ENCODE assay signal across 28 cellular contexts in genomic region chr5:72243706-72244105, GRCh38.
DNase-seq lines count a peak whose midpoint lies in the region; ATAC-seq, FAIRE-seq and TF ChIP-seq lines count a peak whose summit lies in the region.
"Had no signal": no experiment of that assay in that cellular context is flagged by ENCODE, and none has a peak within 500 bp of the region (broad histone marks: within the 10 kb centered on the region; RNA-seq: fewer than 3 reads in every experiment).

No MANE protein-coding gene starts in this region.

- H3K27me3 Mint-ChIP-seq in GM23338 (ENCODE audit: insufficient read depth, low read depth, poor library complexity), result peaks cover 3% of the 10 kb centered on the region

- intact Hi-C loops in ascending aorta (cut with DNase I), result no loop called here

- ATAC-seq in GM23338 (no peak), HG03378 (IDR thresholded peaks at IDR 0.05; ENCODE audit: unreplicated experiment) (no peak), GM21423 (IDR thresholded peaks at IDR 0.05; ENCODE audit: unreplicated experiment) (no peak)
- ATAC-seq: CD8-positive, alpha-beta T cell; HepG2; Panc1; SK-N-SH treated with all-trans-retinoic acid at 6 μM for 48 hours had no signal

- H3K4me1 ChIP-seq in GM23338 (ENCODE audit: insufficient read depth) (peaks cover 39% of the 10 kb centered on the region), ascending aorta (peaks cover 30 to 47% of the 10 kb centered on the region in 2 donors)

- H3K4me3 ChIP-seq in GM23338, result no peak overlapping the region
- no peak overlapping the region for H3K4me3 ChIP-seq in ascending aorta
- H3K4me3 ChIP-seq: BLaER1 treated with 17β-estradiol and CSF1 and Interleukin-3, amounts not matched to agents 10 nM and 100 nM had no signal

- H3K9me3 Mint-ChIP-seq in GM23338, result no peaks in the 10 kb centered on the region
- H3K9me3 Mint-ChIP-seq: CD8-positive, alpha-beta T cell had no signal

- no peaks in the 10 kb centered on the region for H3K27me3 ChIP-seq in GM23338 (ENCODE audit: insufficient read depth)
- H3K27me3 ChIP-seq in ascending aorta, result no peaks in the 10 kb centered on the region
- H3K27me3 ChIP-seq: BLaER1 treated with 17β-estradiol and CSF1 and Interleukin-3, amounts not matched to agents 10 nM and 100 nM had no signal

- DNase-seq in GM23338 (ENCODE audit: low spot score), result no peak
- DNase-seq in ascending aorta (ENCODE audit: low spot score in 2 of 2), result no peak
- DNase-seq in substantia nigra (lab: John Stamatoyannopoulos, UW), result no peak
- no peak for DNase-seq in globus pallidus (ENCODE audit: low spot score)
- no peak for DNase-seq in effector CD4-positive, alpha-beta T cell
- DNase-seq: CD8-positive, alpha-beta T cell; DMS153; H7; KBM-7; NCI-H1092 treated with DMSO at 0.1 percent for 48 hours; NCI-H1436 treated with DMSO at 0.1 percent for 48 hours; NCI-H1930; NCI-H2227 treated with DMSO at 0.1 percent for 48 hours; NCI-H510A treated with DMSO at 0.1 percent for 48 hours; NCI-H774; NK-92 treated with Interleukin-12 subunit alpha and Interleukin-12 subunit beta, amount 100 ng/mL, for 24 hours; SIG-M5 had no signal

- H3K27ac ChIP-seq in GM23338 (ENCODE audit: low read depth) (peak overlapping the region; percentile 58), ascending aorta (peak overlapping the region; percentile 79 to 84), substantia nigra (ENCODE audit: low read depth, low read length, poor library complexity, severe bottlenecking) (peak overlapping the region; percentile 92)
- H3K27ac ChIP-seq: 22Rv1; BLaER1 treated with 17β-estradiol and CSF1 and Interleukin-3, amounts not matched to agents 10 nM and 100 nM; HL-60 had no signal

- H3K79me2 ChIP-seq in GM23338 (replicated peaks; ENCODE audit: insufficient read depth), result peaks cover 40% of the 10 kb centered on the region

- H3K9me2 ChIP-seq in GM23338 (ENCODE audit: insufficient read depth), result no peaks in the 10 kb centered on the region

- H4K20me1 ChIP-seq in GM23338 (replicated peaks; ENCODE audit: insufficient read depth), result no peaks in the 10 kb centered on the region

- H3K4me2 ChIP-seq in GM23338, result no peak overlapping the region
- H3K4me2 ChIP-seq: BLaER1 treated with 17β-estradiol and CSF1 and Interleukin-3, amounts not matched to agents 10 nM and 100 nM had no signal

- no peak overlapping the region for H2AFZ ChIP-seq in GM23338

- no peaks in the 10 kb centered on the region for H3K9me3 ChIP-seq in ascending aorta
- H3K9me3 ChIP-seq: BLaER1 treated with 17β-estradiol and CSF1 and Interleukin-3, amounts not matched to agents 10 nM and 100 nM had no signal

- peak; percentile 94 for FAIRE-seq in islet of Langerhans (lab: Jason Lieb, UNC)
- FAIRE-seq: G401.6, GM12892, HepG2 had no signal

- no peaks in the 10 kb centered on the region; the same call in 2 of the 3 replicates for H3K36me3 Mint-ChIP-seq in GM23338 (ENCODE audit: low read depth)

- TF ChIP-seq CTCF in GM23338 (conservative IDR thresholded peaks at IDR 0.05; ENCODE audit: low read depth in 2 of 2) (no peak), ascending aorta (IDR thresholded peaks at IDR 0.05) (no peak)

- H3K36me3 ChIP-seq in GM23338 (ENCODE audit: insufficient read depth) (no peaks in the 10 kb centered on the region), ascending aorta (no peaks in the 10 kb centered on the region)

- H3F3A ChIP-seq in GM23338 (replicated peaks; ENCODE audit: low read depth), result no peaks in the 10 kb centered on the region

- H3K27ac Mint-ChIP-seq in GM23338, result peak overlapping the region; percentile 90
- H3K27ac Mint-ChIP-seq: CD8-positive, alpha-beta T cell had no signal

- no peak overlapping the region for H3K4me3 Mint-ChIP-seq in GM23338
- H3K4me3 Mint-ChIP-seq: CD8-positive, alpha-beta T cell had no signal

- H3K4me1 Mint-ChIP-seq in GM23338, result peaks cover 82% of the 10 kb centered on the region

TF ChIP-seq in GM23338, 12 proteins besides CTCF, POLR2A, EP300 and RAD21:
- no peak for TF ChIP-seq POLR2AphosphoS5 (IDR thresholded peaks at IDR 0.05; ENCODE audit: low read depth)
